In the genomic region with DNA sequence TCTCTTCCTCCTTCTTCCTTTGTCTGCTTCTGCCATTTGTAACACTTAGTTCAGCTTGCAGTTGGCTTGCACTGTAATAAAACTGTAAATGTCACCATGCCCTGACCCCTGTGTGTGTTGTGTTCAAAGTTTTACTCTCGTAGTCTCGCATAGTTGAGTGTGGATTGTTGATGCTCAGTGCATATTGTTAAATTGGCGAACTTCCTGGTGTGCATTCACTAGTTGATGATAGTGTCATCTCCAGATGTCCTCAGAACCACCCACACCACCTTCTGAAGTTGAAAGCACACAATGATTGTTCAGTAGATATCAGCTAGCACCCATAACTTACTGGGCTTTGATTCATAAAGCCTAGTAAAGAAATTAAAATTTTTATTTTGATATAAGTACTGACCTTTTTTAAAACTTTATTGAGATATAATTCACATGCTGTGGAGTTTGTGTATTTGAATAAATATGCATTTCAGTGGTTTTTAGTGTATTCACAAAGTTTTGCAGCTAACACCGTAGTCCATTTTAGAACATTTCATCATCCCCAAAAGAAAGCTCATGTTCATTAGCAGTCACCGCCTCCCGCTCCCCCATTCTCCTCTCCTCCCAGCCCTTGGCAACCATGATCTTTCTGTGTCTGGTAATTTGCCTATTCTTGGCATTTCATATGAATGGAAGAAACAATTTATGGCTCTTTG, we compare ENCODE assay signal across 10 cellular contexts. TPM values are rescaled to one million over a fixed set of nuclear protein-coding genes. Genes with fewer than 3 reads are reported as not detected.
DNase-seq lines count a peak whose midpoint lies in the region; ATAC-seq, FAIRE-seq and TF ChIP-seq lines count a peak whose summit lies in the region.
"Had no signal": no experiment of that assay in that cellular context is flagged by ENCODE, and none has a peak within 500 bp of the region (broad histone marks: within the 10 kb centered on the region; RNA-seq: fewer than 3 reads in every experiment).

No MANE protein-coding gene starts in this region.

- H3K79me2 ChIP-seq in astrocyte (ENCODE audit: insufficient read depth, low read length) (peaks cover 98% of the 10 kb centered on the region), smooth muscle cell (ENCODE audit: low read depth) (peaks cover 96% of the 10 kb centered on the region)

- H3K4me3 Mint-ChIP-seq in astrocyte (ENCODE audit: unreplicated experiment) (no peak overlapping the region), glutamatergic neuron (ENCODE audit: unreplicated experiment) (no peak overlapping the region)

- no peak overlapping the region for H2AFZ ChIP-seq in astrocyte (ENCODE audit: low read depth, low read length)
- H2AFZ ChIP-seq in smooth muscle cell (ENCODE audit: low read depth), result no peak overlapping the region

- H3K27me3 Mint-ChIP-seq in astrocyte (ENCODE audit: low read depth, unreplicated experiment) (no peaks in the 10 kb centered on the region), glutamatergic neuron (ENCODE audit: unreplicated experiment) (no peaks in the 10 kb centered on the region)

- H3K27me3 ChIP-seq in HUES64 (ENCODE audit: insufficient read depth, low read length) (no peaks in the 10 kb centered on the region), astrocyte (ENCODE audit: insufficient read depth, low read length) (no peaks in the 10 kb centered on the region), smooth muscle cell (ENCODE audit: low read depth) (no peaks in the 10 kb centered on the region), pancreas (no peaks in the 10 kb centered on the region)

- H4K20me1 ChIP-seq in astrocyte (ENCODE audit: insufficient read depth, low read length) (peaks cover 75% of the 10 kb centered on the region), smooth muscle cell (ENCODE audit: low read depth) (peaks cover 68% of the 10 kb centered on the region)

- TF ChIP-seq CTCF in astrocyte (IDR thresholded peaks at IDR 0.05; ENCODE audit: insufficient read depth, low read depth, low read length), result no peak
- TF ChIP-seq CTCF in smooth muscle cell (IDR thresholded peaks at IDR 0.05; ENCODE audit: borderline replicate concordance, insufficient read depth, poor library complexity, severe bottlenecking), result no peak
- TF ChIP-seq CTCF in pancreas (IDR thresholded peaks at IDR 0.05), result no peak
- TF ChIP-seq CTCF in glutamatergic neuron (IDR thresholded peaks at IDR 0.05; ENCODE audit: partially characterized antibody, unreplicated experiment), result no peak

- H3K4me3 ChIP-seq in HUES64 (ENCODE audit: low read length), result no peak overlapping the region
- H3K4me3 ChIP-seq in astrocyte (ENCODE audit: insufficient read depth, low read depth, low read length), result no peak overlapping the region
- H3K4me3 ChIP-seq in smooth muscle cell, result no peak overlapping the region
- H3K4me3 ChIP-seq in pancreas, result no peak overlapping the region

- H3K4me2 ChIP-seq in astrocyte (ENCODE audit: low read length) (peak overlapping the region; percentile 35), smooth muscle cell (peak overlapping the region; percentile 9)

- intact Hi-C loops in pancreas (cut with DNase I), result loop anchor here in 2 of 3 donors (5.0 to 10.0 kb wide), 3 partner anchors 50 to 212 kb away; no protein-coding TSS in a partner anchor

- H3K36me3 ChIP-seq in HUES64 (ENCODE audit: insufficient read depth, low read length), result no peaks in the 10 kb centered on the region; the same call in 1 of the 2 replicates
- H3K36me3 ChIP-seq in astrocyte (ENCODE audit: insufficient read depth, low read length), result no peaks in the 10 kb centered on the region
- no peaks in the 10 kb centered on the region for H3K36me3 ChIP-seq in smooth muscle cell (ENCODE audit: low read depth)
- no peaks in the 10 kb centered on the region for H3K36me3 ChIP-seq in pancreas

- peaks cover 3% of the 10 kb centered on the region for H3K36me3 Mint-ChIP-seq in astrocyte (ENCODE audit: low read depth, unreplicated experiment)
- no peaks in the 10 kb centered on the region for H3K36me3 Mint-ChIP-seq in glutamatergic neuron (ENCODE audit: unreplicated experiment)

- no peak for DNase-seq in activated CD4-positive, CD25-positive, alpha-beta regulatory T cell treated with anti-CD3 and anti-CD28 coated beads, Interleukin-2, amount 50 U/mL, for 72 hours
- DNase-seq in astrocyte (ENCODE audit: low read depth), result no peak
- DNase-seq in smooth muscle cell (lab: John Stamatoyannopoulos, UW; ENCODE audit: unreplicated experiment), result no peak
- DNase-seq in pancreas, result no peak
- no peak for DNase-seq in NCI-H1092 treated with DMSO at 0.1 percent for 48 hours (lab: John Stamatoyannopoulos, UW)
- no peak for DNase-seq in glutamatergic neuron

- 84% methylated on average over 6 of the region's 6 CpGs for WGBS in HUES64
- WGBS in smooth muscle cell (ENCODE audit: low lambda C conversion rate), result 56% methylated on average over 6 of the region's 6 CpGs
- WGBS in pancreas, 2 donors, result 75 to 77% methylated on average over 6 of the region's 6 CpGs

- FAIRE-seq in astrocyte (lab: Jason Lieb, UNC), result no peak
- FAIRE-seq in pancreas (lab: Jason Lieb, UNC), result no peak
- FAIRE-seq: A204.1, colon had no signal

- H3K27ac Mint-ChIP-seq in astrocyte (ENCODE audit: unreplicated experiment) (peak overlapping the region; percentile 43), glutamatergic neuron (ENCODE audit: unreplicated experiment) (no peak overlapping the region)

- peak; percentile 79 to 87 for ATAC-seq in activated CD4-positive, CD25-positive, alpha-beta regulatory T cell treated with anti-CD3 and anti-CD28 coated beads, Interleukin-2, amount 50 U/mL, for 24 hours
- ATAC-seq in pancreas, result no peak

- H3K9me3 Mint-ChIP-seq in astrocyte (ENCODE audit: unreplicated experiment), result no peaks in the 10 kb centered on the region
- no peaks in the 10 kb centered on the region for H3K9me3 Mint-ChIP-seq in glutamatergic neuron (ENCODE audit: unreplicated experiment)

- H3K9ac ChIP-seq in HUES64 (ENCODE audit: low read depth, low read length) (no peak overlapping the region), astrocyte (ENCODE audit: low read length) (no peak overlapping the region), smooth muscle cell (ENCODE audit: low read depth) (no peak overlapping the region)

- H3K27ac ChIP-seq in HUES64 (ENCODE audit: low read depth, low read length) (peak overlapping the region; percentile 5; the same call in 1 of the 2 replicates), astrocyte (ENCODE audit: low read depth, low read length) (no peak overlapping the region), smooth muscle cell (ENCODE audit: low read depth) (peak overlapping the region; percentile 43), pancreas (no peak overlapping the region)

- H3F3A ChIP-seq in smooth muscle cell (ENCODE audit: low read depth), result peaks cover 6% of the 10 kb centered on the region

- H3K4me1 Mint-ChIP-seq in astrocyte (ENCODE audit: low read depth, unreplicated experiment) (peaks cover 47% of the 10 kb centered on the region), glutamatergic neuron (ENCODE audit: low read depth, unreplicated experiment) (peaks cover 25% of the 10 kb centered on the region)

- H3K9me3 ChIP-seq in HUES64 (ENCODE audit: insufficient read depth, low read depth, low read length), result no peaks in the 10 kb centered on the region
- H3K9me3 ChIP-seq in astrocyte (ENCODE audit: insufficient read depth, low read depth, low read length), result no peaks in the 10 kb centered on the region
- no peaks in the 10 kb centered on the region for H3K9me3 ChIP-seq in smooth muscle cell (replicated peaks; ENCODE audit: low read depth)
- H3K9me3 ChIP-seq in pancreas, result no peaks in the 10 kb centered on the region

- H3K4me1 ChIP-seq in HUES64 (ENCODE audit: insufficient read depth, low read length), result peaks cover 55% of the 10 kb centered on the region
- H3K4me1 ChIP-seq in astrocyte (ENCODE audit: insufficient read depth, low read length), result peaks cover 18% of the 10 kb centered on the region
- H3K4me1 ChIP-seq in smooth muscle cell (ENCODE audit: low read depth), result peaks cover 19% of the 10 kb centered on the region
- H3K4me1 ChIP-seq in pancreas, result peaks cover under 1 to 22% (median 9%) of the 10 kb centered on the region in 3 donors

RNA-seq across cellular contexts. Expression of a gene that starts 25.0 kb away (rescaled TPM):
- polyA plus RNA-seq in HUES64 (2013, experiment 1 of 2), result 101 TPM
- polyA plus RNA-seq in HUES64 (2013, experiment 2 of 2), result 109 TPM
- total RNA-seq in astrocyte, result 105 and 107 TPM in 2 replicates
- 47.4 and 52.5 TPM in 2 replicates for total RNA-seq in smooth muscle cell
- polyA plus RNA-seq in smooth muscle cell, result 56.1 and 59.0 TPM in 2 replicates
- total RNA-seq in pancreas, result 10 to 100 TPM; 22.8 to 40.6 (median 31.5) TPM
- polyA plus RNA-seq in pancreas, result 10 to 100 TPM; 11.4 to 18.2 TPM
- 100 TPM for total RNA-seq in glutamatergic neuron (ENCODE audit: unreplicated experiment)

Comparison
In these comparisons a context has a peak if more than half of its experiments do, and no peak if none do; other contexts are left out.
1. ATAC-seq: peak in activated CD4-positive, CD25-positive, alpha-beta regulatory T cell treated with anti-CD3 and anti-CD28 coated beads, Interleukin-2, amount 50 U/mL, for 24 hours (2 of 2); none in pancreas (0 of 4).
2. H3K27ac ChIP-seq: peak in HUES64 (single experiment) and smooth muscle cell (single experiment); none in astrocyte (single experiment) and pancreas (0 of 4).